Comparison of ENCODE assay signal across 18 cellular contexts in genomic region chr9:137547687-137548543, GRCh38. TPM values are rescaled to one million over a fixed set of nuclear protein-coding genes. Genes with fewer than 3 reads are reported as not detected.
DNase-seq lines count a peak whose midpoint lies in the region; ATAC-seq and TF ChIP-seq lines count a peak whose summit lies in the region.
"Had no signal": no experiment of that assay in that cellular context is flagged by ENCODE, and none has a peak within 500 bp of the region (broad histone marks: within the 10 kb centered on the region; RNA-seq: fewer than 3 reads in every experiment).

No MANE protein-coding gene starts in this region.

- H3K27ac Mint-ChIP-seq in activated B cell treated with CpG ODN at 0.5 μM for 24 hours (peak overlapping the region; percentile 18), Calu3 (ENCODE audit: unreplicated experiment) (no peak overlapping the region)
- peak overlapping the region; percentile 81 for H3K27ac Mint-ChIP-seq in stimulated activated memory B cell treated with anti-CD40 and anti-IgM and Interleukin-4, amounts not matched to agents 10 μg/mL and 1 μg/mL and 100 μg/mL, for 72 hours
- H3K27ac Mint-ChIP-seq: activated naive CD4-positive, alpha-beta T cell treated with anti-CD3 and anti-CD28 coated beads, Interleukin-2, amount 10 ng/mL, durations not matched to agents 7 days and 5 days; mesothelial cell of epicardium had no signal

- H3K4me1 Mint-ChIP-seq in activated B cell treated with CpG ODN at 0.5 μM for 24 hours (peaks cover 47% of the 10 kb centered on the region), Calu3 (ENCODE audit: low read depth, unreplicated experiment) (no peaks in the 10 kb centered on the region)
- H3K4me1 Mint-ChIP-seq in stimulated activated memory B cell treated with anti-CD40 and anti-IgM and Interleukin-4, amounts not matched to agents 10 μg/mL and 1 μg/mL and 100 μg/mL, for 72 hours = peaks cover 38% of the 10 kb centered on the region

- H3K9ac ChIP-seq in fibroblast of lung (ENCODE audit: insufficient read depth, low read length) (no peak overlapping the region), mesendoderm (ENCODE audit: low read length) (no peak overlapping the region)

- POLR2A ChIA-PET in activated B cell treated with CpG ODN at 0.5 μM for 24 hours (lab: Charles Lee) = no interaction called here

- no peak for DNase-seq in activated B cell treated with CpG ODN at 0.5 μM for 24 hours
- no peak for DNase-seq in fibroblast of lung (ENCODE audit: low read depth in 2 of 2)
- DNase-seq in Calu3 = no peak
- no peak for DNase-seq in mucosa of gallbladder (ENCODE audit: low spot score)
- no peak for DNase-seq in mesendoderm
- DNase-seq in left colon = no peak
- DNase-seq: activated CD4-positive, alpha-beta T cell treated with anti-CD3 and anti-CD28 coated beads for 48 hours; activated naive CD4-positive, alpha-beta T cell treated with anti-CD3 and anti-CD28 coated beads, Interleukin-2, amount 10 ng/mL, durations not matched to agents 7 days and 5 days; brain microvascular endothelial cell; esophagus squamous epithelium; heart right ventricle; NCI-H1694; NCI-H2227 treated with DMSO at 0.1 percent for 48 hours; occipital lobe had no signal

- no peak overlapping the region for H2BK5ac ChIP-seq in mesendoderm (ENCODE audit: low read length)

- CTCF ChIA-PET in activated B cell treated with CpG ODN at 0.5 μM for 24 hours (lab: Charles Lee) = no interaction called here
- CTCF ChIA-PET in Calu3 (lab: Charles Lee) = no interaction called here

- H3K56ac ChIP-seq in mesendoderm (ENCODE audit: low read length) = no peak overlapping the region

- H3K27me3 ChIP-seq in DOHH2 (ENCODE audit: control insufficient read depth, low read length) (no peaks in the 10 kb centered on the region), fibroblast of lung (ENCODE audit: control insufficient read depth, insufficient read depth, low read length) (no peaks in the 10 kb centered on the region), mesendoderm (ENCODE audit: insufficient read depth, low read length, poor library complexity) (no peaks in the 10 kb centered on the region)
- H3K27me3 ChIP-seq: brain microvascular endothelial cell, esophagus squamous epithelium, heart right ventricle, tibial nerve had no signal

- H3K4me2 ChIP-seq in DOHH2 (ENCODE audit: low read length) (peak overlapping the region; percentile 50), fibroblast of lung (ENCODE audit: extremely low read depth, insufficient read depth, low read length) (peak overlapping the region; percentile 13), mesendoderm (ENCODE audit: low read length) (no peak overlapping the region)

- no peak overlapping the region for H3K4me3 ChIP-seq in DOHH2 (ENCODE audit: low read length)
- H3K4me3 ChIP-seq in fibroblast of lung (replicated peaks in 1 of 4; ENCODE audit: control extremely low read depth in 1 of 4, insufficient read depth in 1 of 4, low read depth in 3 of 4, low read length in 4 of 4) = no peak overlapping the region
- no peak overlapping the region for H3K4me3 ChIP-seq in mesendoderm (ENCODE audit: low read length)
- H3K4me3 ChIP-seq: esophagus squamous epithelium, heart right ventricle, tibial nerve had no signal

- H3K79me2 ChIP-seq in DOHH2 (ENCODE audit: control insufficient read depth, low read length) = peaks cover 24% of the 10 kb centered on the region
- H3K79me2 ChIP-seq in fibroblast of lung (ENCODE audit: control insufficient read depth, insufficient read depth, low read length) = peaks cover 4% of the 10 kb centered on the region
- no peaks in the 10 kb centered on the region for H3K79me2 ChIP-seq in mesendoderm (ENCODE audit: control insufficient read depth, insufficient read depth, low read length)

- WGBS in mesendoderm (ENCODE audit: extremely low coverage, insufficient coverage, low lambda C conversion rate) = no CpG with 5 or more reads among the region's 23 CpGs

- H2BK120ac ChIP-seq in mesendoderm (ENCODE audit: low read depth, low read length) = no peak overlapping the region

- intact Hi-C loops in activated B cell treated with CpG ODN at 0.5 μM for 24 hours (cut with micrococcal nuclease) (no loop called here), Calu3 (cut with micrococcal nuclease; ENCODE audit: unreplicated experiment) (no loop called here), left colon (cut with DNase I, micrococcal nuclease) (no loop called here)

- ATAC-seq in activated B cell treated with CpG ODN at 0.5 μM for 24 hours (ENCODE audit: low read depth) (no peak), left colon (no peak)
- ATAC-seq in stimulated activated memory B cell treated with anti-CD40 and anti-IgM and Interleukin-4, amounts not matched to agents 10 μg/mL and 1 μg/mL and 100 μg/mL, for 72 hours = no peak
- ATAC-seq: heart right ventricle had no signal

- H3K9me3 ChIP-seq in DOHH2 (ENCODE audit: control insufficient read depth, insufficient read depth, low read length) = no peaks in the 10 kb centered on the region
- no peaks in the 10 kb centered on the region for H3K9me3 ChIP-seq in fibroblast of lung (ENCODE audit: control insufficient read depth, insufficient read depth, low read depth, low read length)
- H3K9me3 ChIP-seq: esophagus squamous epithelium, tibial nerve had no signal

- no peaks in the 10 kb centered on the region for H3K9me2 ChIP-seq in DOHH2 (replicated peaks; ENCODE audit: control insufficient read depth, low read length)

- no peaks in the 10 kb centered on the region for H3K27me3 Mint-ChIP-seq in activated B cell treated with CpG ODN at 0.5 μM for 24 hours
- H3K27me3 Mint-ChIP-seq in stimulated activated memory B cell treated with anti-CD40 and anti-IgM and Interleukin-4, amounts not matched to agents 10 μg/mL and 1 μg/mL and 100 μg/mL, for 72 hours = no peaks in the 10 kb centered on the region
- H3K27me3 Mint-ChIP-seq in Calu3 (ENCODE audit: unreplicated experiment) = no peaks in the 10 kb centered on the region

- H2AK5ac ChIP-seq in mesendoderm (ENCODE audit: low read length) = no peak overlapping the region

- TF ChIP-seq CTCF in DOHH2 (IDR thresholded peaks at IDR 0.05; ENCODE audit: low read depth, low read length, poor library complexity, severe bottlenecking) = no peak
- TF ChIP-seq CTCF in activated B cell treated with CpG ODN at 0.5 μM for 24 hours (IDR thresholded peaks at IDR 0.05) = no peak
- no peak for TF ChIP-seq CTCF in fibroblast of lung (conservative IDR thresholded peaks at IDR 0.05 in 1 of 2, IDR thresholded peaks at IDR 0.05 in 1 of 2; ENCODE audit: low read depth in 1 of 2, low read length in 2 of 2)
- TF ChIP-seq CTCF in Calu3 (IDR thresholded peaks at IDR 0.05; ENCODE audit: unreplicated experiment) = no peak

- H3K18ac ChIP-seq in mesendoderm (ENCODE audit: low read length) = no peak overlapping the region

- peaks cover 6% of the 10 kb centered on the region for H3F3A ChIP-seq in DOHH2 (ENCODE audit: control insufficient read depth, insufficient read depth)

- no peak overlapping the region for H4K8ac ChIP-seq in mesendoderm (ENCODE audit: low read depth, low read length)

- H2AFZ ChIP-seq in fibroblast of lung (ENCODE audit: low read length) = no peak overlapping the region

- H3K36me3 Mint-ChIP-seq in activated B cell treated with CpG ODN at 0.5 μM for 24 hours (ENCODE audit: low read depth) (peaks cover 7% of the 10 kb centered on the region), Calu3 (ENCODE audit: insufficient read depth, unreplicated experiment) (peaks cover 26% of the 10 kb centered on the region)
- peaks cover 5% of the 10 kb centered on the region for H3K36me3 Mint-ChIP-seq in stimulated activated memory B cell treated with anti-CD40 and anti-IgM and Interleukin-4, amounts not matched to agents 10 μg/mL and 1 μg/mL and 100 μg/mL, for 72 hours

- H3K9me3 Mint-ChIP-seq in activated B cell treated with CpG ODN at 0.5 μM for 24 hours = no peaks in the 10 kb centered on the region
- H3K9me3 Mint-ChIP-seq in stimulated activated memory B cell treated with anti-CD40 and anti-IgM and Interleukin-4, amounts not matched to agents 10 μg/mL and 1 μg/mL and 100 μg/mL, for 72 hours = peaks cover 4% of the 10 kb centered on the region
- peaks cover 2% of the 10 kb centered on the region for H3K9me3 Mint-ChIP-seq in Calu3 (ENCODE audit: low read depth, unreplicated experiment)
- H3K9me3 Mint-ChIP-seq: activated naive CD4-positive, alpha-beta T cell treated with anti-CD3 and anti-CD28 coated beads, Interleukin-2, amount 10 ng/mL, durations not matched to agents 7 days and 5 days had no signal

- H3K36me3 ChIP-seq in DOHH2 (ENCODE audit: control insufficient read depth, low read length) = peaks cover 9% of the 10 kb centered on the region
- H3K36me3 ChIP-seq in fibroblast of lung (ENCODE audit: control insufficient read depth, insufficient read depth, low read length) = no peaks in the 10 kb centered on the region
- H3K36me3 ChIP-seq in mesendoderm (ENCODE audit: control insufficient read depth, insufficient read depth, low read length) = no peaks in the 10 kb centered on the region

- no peak overlapping the region for H3K4ac ChIP-seq in mesendoderm (ENCODE audit: low read depth, low read length)

- no peak overlapping the region for H4K5ac ChIP-seq in mesendoderm (ENCODE audit: low read length)

- H3K4me1 ChIP-seq in DOHH2 (ENCODE audit: control insufficient read depth, low read length) = peaks cover 59% of the 10 kb centered on the region
- peaks cover 6% of the 10 kb centered on the region for H3K4me1 ChIP-seq in fibroblast of lung (ENCODE audit: control insufficient read depth, extremely low read depth, insufficient read depth, low read length)
- no peaks in the 10 kb centered on the region for H3K4me1 ChIP-seq in mesendoderm (ENCODE audit: control insufficient read depth, low read depth, low read length)

- H3K4me3 Mint-ChIP-seq in activated B cell treated with CpG ODN at 0.5 μM for 24 hours = no peak overlapping the region
- no peak overlapping the region for H3K4me3 Mint-ChIP-seq in stimulated activated memory B cell treated with anti-CD40 and anti-IgM and Interleukin-4, amounts not matched to agents 10 μg/mL and 1 μg/mL and 100 μg/mL, for 72 hours
- H3K4me3 Mint-ChIP-seq in Calu3 (ENCODE audit: low read depth, unreplicated experiment) = no peak overlapping the region
- H3K4me3 Mint-ChIP-seq: mesothelial cell of epicardium had no signal

- no peak overlapping the region for H2BK15ac ChIP-seq in mesendoderm (replicated peaks; ENCODE audit: low read depth)

- H3K23ac ChIP-seq in mesendoderm (ENCODE audit: low read length) = no peak overlapping the region

- H3K27ac ChIP-seq in DOHH2 (ENCODE audit: low read depth, low read length) (no peak overlapping the region), fibroblast of lung (ENCODE audit: insufficient read depth, low read length) (no peak overlapping the region), mesendoderm (ENCODE audit: low read depth, low read length) (no peak overlapping the region)
- H3K27ac ChIP-seq: brain microvascular endothelial cell had no signal

- no TSS peak for BruUV-seq in Calu3 (replicated peaks; lab: Mats Ljungman, UMichigan)

- no peaks in the 10 kb centered on the region for H3K79me1 ChIP-seq in mesendoderm (ENCODE audit: low read length)

- no peaks in the 10 kb centered on the region for H4K20me1 ChIP-seq in DOHH2 (ENCODE audit: control insufficient read depth, insufficient read depth, low read depth, low read length)
- H4K20me1 ChIP-seq in fibroblast of lung (ENCODE audit: control insufficient read depth, extremely low read depth, insufficient read depth, low read length) = no peaks in the 10 kb centered on the region

RNA-seq across cellular contexts. Expression of gene PNPLA7, which starts 2.3 kb away (rescaled TPM):
- total RNA-seq in activated B cell treated with CpG ODN at 0.5 μM for 24 hours = 5.5 and 6.1 TPM in 2 replicates
- 1.3 and 3.0 TPM in 2 replicates for total RNA-seq in fibroblast of lung
- 0.20 and 0.23 TPM in 2 replicates for polyA plus RNA-seq in fibroblast of lung
- polyA plus RNA-seq in fibroblast of lung (2012) = 0.62 and 0.75 TPM in 2 replicates
- polyA minus RNA-seq in fibroblast of lung (ENCODE audit: low replicate concordance) = 0.90 and 1.2 TPM in 2 replicates
- 1.8 and 3.6 TPM in 2 replicates for total RNA-seq in Calu3 (2022)
- total RNA-seq in mucosa of gallbladder = 16.5 TPM
- 0.22 TPM for polyA plus RNA-seq in mesendoderm (2013, experiment 1 of 2)
- polyA plus RNA-seq in mesendoderm (2013, experiment 2 of 2) = 0.20 TPM
- total RNA-seq in left colon = 10 to 100 TPM; 18.4 to 22.4 TPM

RNA-seq across cellular contexts. Expression of gene MRPL41, which starts 3.8 kb away (rescaled TPM):
- total RNA-seq in activated B cell treated with CpG ODN at 0.5 μM for 24 hours (26.0 and 32.9 TPM in 2 replicates), fibroblast of lung (41.3 and 53.2 TPM in 2 replicates), Calu3 (2022) (27.6 and 31.1 TPM in 2 replicates), mucosa of gallbladder (86.8 TPM), left colon (100 to 1,000 TPM; 109 to 136 TPM)
- 10.9 and 15.2 TPM in 2 replicates for polyA plus RNA-seq in fibroblast of lung
- polyA plus RNA-seq in fibroblast of lung (2012) = 38.2 and 60.9 TPM in 2 replicates
- 2.3 TPM in 2 replicates for polyA minus RNA-seq in fibroblast of lung (ENCODE audit: low replicate concordance)
- 28.7 TPM for polyA plus RNA-seq in mesendoderm (2013, experiment 1 of 2)
- 28.9 TPM for polyA plus RNA-seq in mesendoderm (2013, experiment 2 of 2)

RNA-seq across cellular contexts. Expression of gene DPH7, which starts 30.8 kb away (rescaled TPM):
- 39.4 and 43.0 TPM in 2 replicates for total RNA-seq in activated B cell treated with CpG ODN at 0.5 μM for 24 hours
- 17.2 and 20.6 TPM in 2 replicates for total RNA-seq in fibroblast of lung
- polyA plus RNA-seq in fibroblast of lung = 15.7 and 17.0 TPM in 2 replicates
- 11.4 and 16.2 TPM in 2 replicates for polyA plus RNA-seq in fibroblast of lung (2012)
- polyA minus RNA-seq in fibroblast of lung (ENCODE audit: low replicate concordance) = 16.1 and 20.5 TPM in 2 replicates
- total RNA-seq in Calu3 (2022) = 29.7 and 30.2 TPM in 2 replicates
- total RNA-seq in mucosa of gallbladder = 33.9 TPM
- 31.5 TPM for polyA plus RNA-seq in mesendoderm (2013, experiment 1 of 2)
- polyA plus RNA-seq in mesendoderm (2013, experiment 2 of 2) = 31.5 TPM
- total RNA-seq in left colon = 10 to 100 TPM; 21.7 to 27.5 TPM

RNA-seq across cellular contexts. Expression of gene ZMYND19, which starts 42.4 kb away (rescaled TPM):
- total RNA-seq in activated B cell treated with CpG ODN at 0.5 μM for 24 hours (21.9 and 25.1 TPM in 2 replicates), fibroblast of lung (11.2 and 14.1 TPM in 2 replicates), Calu3 (2022) (30.0 and 31.7 TPM in 2 replicates), mucosa of gallbladder (22.2 TPM), left colon (10 to 100 TPM; 12.5 to 22.4 TPM)
- 12.7 and 20.4 TPM in 2 replicates for polyA plus RNA-seq in fibroblast of lung
- 16.5 and 24.8 TPM in 2 replicates for polyA plus RNA-seq in fibroblast of lung (2012)
- 4.9 and 6.2 TPM in 2 replicates for polyA minus RNA-seq in fibroblast of lung (ENCODE audit: low replicate concordance)
- 30.2 TPM for polyA plus RNA-seq in mesendoderm (2013, experiment 1 of 2)
- 29.7 TPM for polyA plus RNA-seq in mesendoderm (2013, experiment 2 of 2)

RNA-seq across cellular contexts. Expression of gene ARRDC1, which starts 57.6 kb away (rescaled TPM):
- 56.9 and 58.3 TPM in 2 replicates for total RNA-seq in activated B cell treated with CpG ODN at 0.5 μM for 24 hours
- 11.0 and 17.2 TPM in 2 replicates for total RNA-seq in fibroblast of lung
- polyA plus RNA-seq in fibroblast of lung = 8.3 and 11.8 TPM in 2 replicates
- 8.0 and 14.2 TPM in 2 replicates for polyA plus RNA-seq in fibroblast of lung (2012)
- polyA minus RNA-seq in fibroblast of lung (ENCODE audit: low replicate concordance) = 27.8 and 28.5 TPM in 2 replicates
- total RNA-seq in Calu3 (2022) = 86.4 and 93.7 TPM in 2 replicates
- total RNA-seq in mucosa of gallbladder = 134 TPM
- polyA plus RNA-seq in mesendoderm (2013, experiment 1 of 2) = 12.8 TPM
- polyA plus RNA-seq in mesendoderm (2013, experiment 2 of 2) = 11.7 TPM
- total RNA-seq in left colon = 100 to 1,000 TPM in 1 of 2 donors, 10 to 100 TPM in 1; 89.5 to 120 TPM
